1 cellular context compared by ENCODE assay signal in genomic region chr1:222644649-222645005, GRCh38.
TF ChIP-seq lines count a peak whose summit lies in the region.

No MANE protein-coding gene starts in this region.

TF ChIP-seq in WTC11, 78 proteins besides CTCF, POLR2A, EP300 and RAD21 (continued from another document):
- TF ChIP-seq, protein P1, sequence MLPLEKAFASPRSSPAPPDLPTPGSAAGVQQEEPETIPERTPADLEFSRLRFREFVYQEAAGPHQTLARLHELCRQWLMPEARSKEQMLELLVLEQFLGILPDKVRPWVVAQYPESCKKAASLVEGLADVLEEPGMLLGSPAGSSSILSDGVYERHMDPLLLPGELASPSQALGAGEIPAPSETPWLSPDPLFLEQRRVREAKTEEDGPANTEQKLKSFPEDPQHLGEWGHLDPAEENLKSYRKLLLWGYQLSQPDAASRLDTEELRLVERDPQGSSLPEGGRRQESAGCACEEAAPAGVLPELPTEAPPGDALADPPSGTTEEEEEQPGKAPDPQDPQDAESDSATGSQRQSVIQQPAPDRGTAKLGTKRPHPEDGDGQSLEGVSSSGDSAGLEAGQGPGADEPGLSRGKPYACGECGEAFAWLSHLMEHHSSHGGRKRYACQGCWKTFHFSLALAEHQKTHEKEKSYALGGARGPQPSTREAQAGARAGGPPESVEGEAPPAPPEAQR (CRISPR knock-in tag; IDR thresholded peaks at IDR 0.05) = no peak
- TF ChIP-seq EMX1 (CRISPR knock-in tag; IDR thresholded peaks at IDR 0.05) = no peak
- no peak for TF ChIP-seq SMAD3 (CRISPR knock-in tag; IDR thresholded peaks at IDR 0.05; ENCODE audit: borderline replicate concordance)
- TF ChIP-seq ZNF121 (CRISPR knock-in tag; IDR thresholded peaks at IDR 0.05) = no peak
- no peak for TF ChIP-seq PRRX2 (CRISPR knock-in tag; IDR thresholded peaks at IDR 0.05)
